8 cellular contexts compared by ENCODE assay signal in the genomic region with DNA sequence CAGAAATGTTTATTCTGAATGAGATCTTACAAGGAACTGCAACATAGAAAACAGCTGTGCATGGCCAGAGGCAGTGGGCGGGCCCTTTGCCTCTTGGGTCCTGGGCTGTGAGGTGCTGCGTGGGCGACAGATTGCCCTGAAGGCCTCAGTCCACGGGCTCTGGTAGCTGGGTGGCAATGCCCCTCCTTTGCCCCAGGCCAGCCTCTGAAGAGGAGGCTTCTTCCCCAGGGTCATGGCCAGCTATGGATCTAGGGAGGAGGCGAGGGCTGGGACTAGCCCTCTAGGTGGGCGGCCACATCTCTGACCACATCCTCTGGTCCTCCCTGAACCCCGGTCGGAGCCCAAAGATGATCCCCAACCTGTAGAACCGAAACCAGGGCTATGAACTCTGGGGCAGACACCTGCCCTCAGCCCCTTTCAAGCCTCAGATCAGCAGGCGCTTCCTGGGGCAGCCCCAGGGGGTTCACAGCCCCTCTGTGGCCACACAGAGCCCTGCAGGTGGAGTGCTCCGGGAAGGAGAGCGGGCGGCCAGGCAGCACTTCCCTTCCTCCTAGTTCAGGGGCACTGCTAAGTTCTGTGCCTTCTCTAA. TPM values are rescaled to one million over a fixed set of nuclear protein-coding genes. Genes with fewer than 3 reads are reported as not detected.
DNase-seq lines count a peak whose midpoint lies in the region; ATAC-seq and TF ChIP-seq lines count a peak whose summit lies in the region.

No MANE protein-coding gene starts in this region.

- H3K36me3 Mint-ChIP-seq in MCF 10A (ENCODE audit: insufficient read depth, unreplicated experiment) (peaks cover 20% of the 10 kb centered on the region), mesothelial cell of epicardium (peaks cover 9% of the 10 kb centered on the region)

- H3K27ac ChIP-seq in mammary epithelial cell (ENCODE audit: insufficient read depth, low read depth, low read length), result no peak overlapping the region
- peak overlapping the region; percentile 63 to 94 (median 92) for H3K27ac ChIP-seq in stomach

- no peak overlapping the region for H3K9ac ChIP-seq in mammary epithelial cell (ENCODE audit: insufficient read depth, low read length)

- H3K27ac Mint-ChIP-seq in MCF 10A (ENCODE audit: low read depth, unreplicated experiment) (peak overlapping the region; percentile 49), mesothelial cell of epicardium (no peak overlapping the region)

- in situ Hi-C loops in mammary epithelial cell (cut with MboI; ENCODE audit: low sequenced_read_pairs in 2 of 2), result no loop called here

- H3K4me1 ChIP-seq in mammary epithelial cell (ENCODE audit: insufficient read depth, low read length) (peaks cover 54% of the 10 kb centered on the region), stomach (peaks cover 74 to 95% (median 92%) of the 10 kb centered on the region in 4 donors)

- no peak for TF ChIP-seq EP300 in stomach (IDR thresholded peaks at IDR 0.05)

- DNase-seq in MCF 10A (ENCODE audit: unreplicated experiment) (no peak), mammary epithelial cell (no peak), RPMI8226 (peak; percentile 95), epithelial cell of esophagus (ENCODE audit: low read depth) (peak; percentile 35), stomach (peak; percentile 51), mesothelial cell of epicardium (ENCODE audit: low spot score in 2 of 2, unreplicated experiment in 2 of 2) (no peak), ureter (ENCODE audit: low spot score) (no peak)

- H3K79me2 ChIP-seq in mammary epithelial cell (ENCODE audit: insufficient read depth, low read length), result peaks cover 32% of the 10 kb centered on the region

- dilution Hi-C loops in mammary epithelial cell (cut with HindIII; ENCODE audit: low sequenced_read_pairs), result loop anchor here (5.0 kb wide), 3 partner anchors 41 to 166 kb away; no protein-coding TSS in a partner anchor

- ATAC-seq in HG02759 (IDR thresholded peaks at IDR 0.05; ENCODE audit: unreplicated experiment), result peak; percentile 73

- H3K9me3 Mint-ChIP-seq in MCF 10A (ENCODE audit: unreplicated experiment) (no peaks in the 10 kb centered on the region), mesothelial cell of epicardium (no peaks in the 10 kb centered on the region)

- no peaks in the 10 kb centered on the region for H3K27me3 Mint-ChIP-seq in MCF 10A (ENCODE audit: insufficient read depth, unreplicated experiment)
- no peaks in the 10 kb centered on the region for H3K27me3 Mint-ChIP-seq in mesothelial cell of epicardium (ENCODE audit: low read depth)

- H2AFZ ChIP-seq in mammary epithelial cell (ENCODE audit: low read depth, low read length), result no peak overlapping the region

- no peaks in the 10 kb centered on the region for H4K20me1 ChIP-seq in mammary epithelial cell (ENCODE audit: insufficient read depth, low read length)

- WGBS in mammary epithelial cell (ENCODE audit: low coverage, missing lambda C conversion rate), result 65% methylated on average over 11 of the region's 13 CpGs
- WGBS in stomach, 5 donors, result 45 to 58% (median 51%) methylated on average over 7 to 13 of the region's 13 CpGs

- peaks cover 8% of the 10 kb centered on the region for H3K36me3 ChIP-seq in mammary epithelial cell (ENCODE audit: insufficient read depth, low read length)
- H3K36me3 ChIP-seq in stomach, result peaks cover 20 to 29% (median 26%) of the 10 kb centered on the region in 4 donors

- H3K27me3 ChIP-seq in mammary epithelial cell (ENCODE audit: insufficient read depth, low read length) (no peaks in the 10 kb centered on the region), stomach (no peaks in the 10 kb centered on the region)

- no peak for TF ChIP-seq POLR2A in stomach (IDR thresholded peaks at IDR 0.05)

- intact Hi-C loops in MCF 10A (cut with micrococcal nuclease) (no loop called here), mammary epithelial cell (cut with micrococcal nuclease) (no loop called here), stomach (cut with DNase I; ENCODE audit: low total_unique reads) (no loop called here)

- BruUV-seq in MCF 10A (replicated peaks; lab: Mats Ljungman, UMichigan), result no TSS peak
- no TSS peak for BruUV-seq in mammary epithelial cell (replicated peaks; lab: Mats Ljungman, UMichigan)

- POLR2A ChIA-PET in MCF 10A (lab: Yijun Ruan, JAX), result interaction anchor here (0.8 to 1.6 kb wide), 3 partner anchors 18 to 27 kb away, joined by 3 to 6 read pairs (median 4); partner anchors contain the start of gene EHD1

- CTCF ChIA-PET in MCF 10A (lab: Yijun Ruan, JAX), result interaction anchor here (6.3 to 15.7 kb wide), 2 partner anchors 31 to 44 kb away, joined by 93 to 286 read pairs; partner anchors contain the start of gene EHD1
- CTCF ChIA-PET in mammary epithelial cell (lab: Charles Lee; ENCODE audit: low non-redundant PET), result interaction anchor here (1.0 kb wide), 1 partner anchor 37 kb away, joined by 3 read pairs; no protein-coding TSS in a partner anchor

- H3K4me2 ChIP-seq in mammary epithelial cell (ENCODE audit: insufficient read depth, low read depth, low read length), result no peak overlapping the region

- H3K4me1 Mint-ChIP-seq in MCF 10A (ENCODE audit: insufficient read depth, unreplicated experiment) (peaks cover 35% of the 10 kb centered on the region), mesothelial cell of epicardium (peaks cover 5% of the 10 kb centered on the region)

- no peaks in the 10 kb centered on the region for H3K9me3 ChIP-seq in mammary epithelial cell (replicated peaks; ENCODE audit: insufficient read depth, low read length)
- no peaks in the 10 kb centered on the region for H3K9me3 ChIP-seq in stomach

- no peak for TF ChIP-seq CTCF in MCF 10A (IDR thresholded peaks at IDR 0.05; ENCODE audit: unreplicated experiment)
- TF ChIP-seq CTCF in mammary epithelial cell (conservative IDR thresholded peaks at IDR 0.05 in 1 of 2, IDR thresholded peaks at IDR 0.05 in 1 of 2; ENCODE audit: extremely low read depth in 1 of 2, insufficient read depth in 1 of 2, low read depth in 1 of 2, low read length in 2 of 2), result no peak
- no peak for TF ChIP-seq CTCF in epithelial cell of esophagus (IDR thresholded peaks at IDR 0.05; ENCODE audit: insufficient read depth, low read depth, low read length, missing control alignments)
- TF ChIP-seq CTCF in stomach (IDR thresholded peaks at IDR 0.05), result no peak
- no peak for TF ChIP-seq CTCF in mesothelial cell of epicardium (IDR thresholded peaks at IDR 0.05; ENCODE audit: unreplicated experiment)

- no peak overlapping the region for H3K4me3 Mint-ChIP-seq in MCF 10A (ENCODE audit: unreplicated experiment)
- no peak overlapping the region for H3K4me3 Mint-ChIP-seq in mesothelial cell of epicardium

- H3K4me3 ChIP-seq in mammary epithelial cell (replicated peaks in 1 of 3; ENCODE audit: insufficient read depth in 1 of 3, low read depth in 2 of 3, low read length in 3 of 3), result no peak overlapping the region
- H3K4me3 ChIP-seq in epithelial cell of esophagus (ENCODE audit: low read length), result no peak overlapping the region
- H3K4me3 ChIP-seq in stomach, result no peak overlapping the region

RNA-seq across cellular contexts. Expression of gene CDC42BPG, which starts 6.6 kb away (rescaled TPM):
- total RNA-seq in MCF 10A (2022) (3.0 and 3.7 TPM in 2 replicates), mammary epithelial cell (10 to 100 TPM; 10.5 to 18.7 TPM), stomach (10 to 100 TPM; 10.3 to 66.5 (median 53.3) TPM), mesothelial cell of epicardium (24.6 to 30.1 TPM (median 25.0 TPM) in 3 replicates), ureter (28.5 TPM)
- polyA plus RNA-seq in mammary epithelial cell (3.7 TPM), stomach (10 to 100 TPM in 2 of 3 donors, 1 to 10 TPM in 1; 8.9 to 20.0 (median 10.9) TPM)
- polyA minus RNA-seq in mammary epithelial cell, result 8.1 TPM

RNA-seq across cellular contexts. Expression of gene EHD1, which starts 27.3 kb away (rescaled TPM):
- total RNA-seq in MCF 10A (2022) (67.9 and 80.6 TPM in 2 replicates), mammary epithelial cell (100 to 1,000 TPM in 1 of 2 donors, 10 to 100 TPM in 1; 71.2 to 172 TPM), stomach (100 to 1,000 TPM in 2 of 5 donors, 10 to 100 TPM in 3; 23.3 to 160 (median 56.2) TPM), mesothelial cell of epicardium (84.9 to 94.5 TPM (median 86.8 TPM) in 3 replicates), ureter (47.3 TPM)
- polyA plus RNA-seq in mammary epithelial cell (219 TPM), stomach (10 to 100 TPM; 17.9 to 24.6 (median 19.4) TPM)
- polyA minus RNA-seq in mammary epithelial cell, result 255 TPM

RNA-seq across cellular contexts. Expression of gene MEN1, which starts 40.7 kb away (rescaled TPM):
- total RNA-seq in MCF 10A (2022) (29.2 and 33.1 TPM in 2 replicates), mammary epithelial cell (10 to 100 TPM; 20.7 to 35.7 TPM), stomach (10 to 100 TPM in 4 of 5 donors, 1 to 10 TPM in 1; 9.4 to 62.5 (median 16.9) TPM), mesothelial cell of epicardium (44.5 to 45.4 TPM (median 44.9 TPM) in 3 replicates), ureter (18.7 TPM)
- polyA plus RNA-seq in mammary epithelial cell (24.7 TPM), stomach (10 to 100 TPM; 12.9 to 16.4 (median 13.6) TPM)
- 23.4 TPM for polyA minus RNA-seq in mammary epithelial cell

RNA-seq across cellular contexts. Expression of gene MAP4K2, which starts 48.1 kb away (rescaled TPM):
- total RNA-seq in MCF 10A (2022) (4.9 and 6.8 TPM in 2 replicates), mammary epithelial cell (10 to 100 TPM; 15.4 to 15.5 TPM), stomach (10 to 100 TPM in 2 of 5 donors, 1 to 10 TPM in 3; 2.3 to 66.9 (median 9.0) TPM), mesothelial cell of epicardium (23.7 to 25.8 TPM (median 25.0 TPM) in 3 replicates), ureter (14.0 TPM)
- polyA plus RNA-seq in mammary epithelial cell (7.9 TPM), stomach (10 to 100 TPM; 13.0 to 20.9 (median 13.8) TPM)
- polyA minus RNA-seq in mammary epithelial cell, result 41.4 TPM

Comparison
In these comparisons a context has a peak if more than half of its experiments do, and no peak if none do; other contexts are left out.
1. DNase-seq: peak in RPMI8226 (single experiment), epithelial cell of esophagus (single experiment) and stomach (single experiment); none in MCF 10A (single experiment), mammary epithelial cell (single experiment), mesothelial cell of epicardium (0 of 2) and ureter (single experiment).